In the genomic region with DNA sequence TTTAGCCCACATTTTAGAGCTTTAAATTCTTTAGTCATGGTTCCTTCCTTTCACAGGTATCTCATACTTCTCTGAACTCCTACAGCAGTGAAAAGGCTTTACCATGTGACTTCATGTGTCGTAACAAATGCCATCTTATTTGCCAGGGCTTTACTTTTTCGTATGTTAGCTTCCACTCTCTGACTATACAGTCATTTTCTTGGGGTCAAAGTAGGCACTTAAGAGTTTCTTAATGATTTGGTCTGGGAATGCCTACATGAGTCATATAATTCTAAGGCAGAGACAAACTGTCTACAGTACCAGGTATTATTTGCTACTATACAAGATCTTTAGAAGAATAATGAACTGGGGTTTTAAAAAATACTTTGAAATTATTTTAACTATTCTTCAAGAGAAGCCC, we compare ENCODE assay signal across 14 cellular contexts. TPM values are rescaled to one million over a fixed set of nuclear protein-coding genes. Genes with fewer than 3 reads are reported as not detected.
A peak's percentile ranks its signal among the peaks of the same experiment; 100 is the strongest.
DNase-seq lines count a peak whose midpoint lies in the region; ATAC-seq and TF ChIP-seq lines count a peak whose summit lies in the region.
"Had no signal": no experiment of that assay in that cellular context is flagged by ENCODE, and none has a peak within 500 bp of the region (broad histone marks: within the 10 kb centered on the region; RNA-seq: fewer than 3 reads in every experiment).

No MANE protein-coding gene starts in this region.

- H3K4me3 ChIP-seq in epithelial cell of esophagus (ENCODE audit: low read length) (no peak overlapping the region), upper lobe of right lung (no peak overlapping the region)
- H3K4me3 ChIP-seq: lung had no signal

- H3K36me3 ChIP-seq in upper lobe of right lung: no peaks in the 10 kb centered on the region

- H3K9me3 ChIP-seq in upper lobe of right lung: no peaks in the 10 kb centered on the region

- peaks cover 8% of the 10 kb centered on the region for H3K36me3 Mint-ChIP-seq in progenitor cell of endocrine pancreas (ENCODE audit: insufficient read depth)

- H3K9me3 Mint-ChIP-seq in progenitor cell of endocrine pancreas (ENCODE audit: low read depth): no peaks in the 10 kb centered on the region
- H3K9me3 Mint-ChIP-seq: H9 had no signal

- ATAC-seq in HG03520 (IDR thresholded peaks at IDR 0.05; ENCODE audit: unreplicated experiment) (no peak), upper lobe of right lung (no peak)

- H3K4me1 Mint-ChIP-seq in progenitor cell of endocrine pancreas (ENCODE audit: low read depth): peaks cover 16% of the 10 kb centered on the region

- no peak for TF ChIP-seq CTCF in epithelial cell of esophagus (IDR thresholded peaks at IDR 0.05; ENCODE audit: insufficient read depth, low read depth, low read length, missing control alignments)
- no peak for TF ChIP-seq CTCF in progenitor cell of endocrine pancreas (IDR thresholded peaks at IDR 0.05; ENCODE audit: unreplicated experiment)
- no peak for TF ChIP-seq CTCF in upper lobe of right lung (IDR thresholded peaks at IDR 0.05)

- H3K4me1 ChIP-seq in upper lobe of right lung: no peaks in the 10 kb centered on the region

- intact Hi-C loops in upper lobe of right lung (cut with DNase I): no loop called here

- no peaks in the 10 kb centered on the region for H3K27me3 Mint-ChIP-seq in progenitor cell of endocrine pancreas
- H3K27me3 Mint-ChIP-seq: activated naive CD8-positive, alpha-beta T cell had no signal

- H3K27ac ChIP-seq in upper lobe of right lung: no peak overlapping the region

- no peaks in the 10 kb centered on the region for H3K27me3 ChIP-seq in upper lobe of right lung

- H3K27ac Mint-ChIP-seq in progenitor cell of endocrine pancreas: peak overlapping the region; percentile 39
- H3K27ac Mint-ChIP-seq: activated naive CD8-positive, alpha-beta T cell had no signal

- DNase-seq in GM04504 (ENCODE audit: low read depth): peak; percentile 9
- DNase-seq in MV-4-11 (lab: John Stamatoyannopoulos, UW): peak; percentile 47
- DNase-seq in epithelial cell of esophagus (ENCODE audit: low read depth): peak; percentile 46
- no peak for DNase-seq in progenitor cell of endocrine pancreas (ENCODE audit: low spot score, unreplicated experiment)
- DNase-seq in NCI-H2171 (lab: John Stamatoyannopoulos, UW): no peak
- DNase-seq in NCI-H2227 treated with DMSO at 0.1 percent for 48 hours (lab: John Stamatoyannopoulos, UW): no peak
- DNase-seq in upper lobe of right lung: no peak
- DNase-seq: erythroblast, H9, NCI-H1092, small intestine had no signal

- no peak overlapping the region for H3K4me3 Mint-ChIP-seq in progenitor cell of endocrine pancreas (ENCODE audit: low read depth)
- H3K4me3 Mint-ChIP-seq: activated naive CD8-positive, alpha-beta T cell; H9 had no signal

RNA-seq across cellular contexts. Expression of a gene that starts 15.0 kb away (rescaled TPM):
- total RNA-seq in progenitor cell of endocrine pancreas (15.3 and 16.6 TPM in 2 replicates), upper lobe of right lung (13.7 TPM)

RNA-seq across cellular contexts. Expression of a gene that starts 35.0 kb away (rescaled TPM):
- 4.8 and 4.9 TPM in 2 replicates for total RNA-seq in progenitor cell of endocrine pancreas
- total RNA-seq in upper lobe of right lung: 7.1 TPM

Comparison
In these comparisons a context has a peak if more than half of its experiments do, and no peak if none do; other contexts are left out.
1. DNase-seq: peak in GM04504 (single experiment), MV-4-11 (single experiment) and epithelial cell of esophagus (single experiment); none in progenitor cell of endocrine pancreas (single experiment), NCI-H2171 (single experiment), NCI-H2227 treated with DMSO at 0.1 percent for 48 hours (single experiment) and upper lobe of right lung (single experiment).